In the genomic region with DNA sequence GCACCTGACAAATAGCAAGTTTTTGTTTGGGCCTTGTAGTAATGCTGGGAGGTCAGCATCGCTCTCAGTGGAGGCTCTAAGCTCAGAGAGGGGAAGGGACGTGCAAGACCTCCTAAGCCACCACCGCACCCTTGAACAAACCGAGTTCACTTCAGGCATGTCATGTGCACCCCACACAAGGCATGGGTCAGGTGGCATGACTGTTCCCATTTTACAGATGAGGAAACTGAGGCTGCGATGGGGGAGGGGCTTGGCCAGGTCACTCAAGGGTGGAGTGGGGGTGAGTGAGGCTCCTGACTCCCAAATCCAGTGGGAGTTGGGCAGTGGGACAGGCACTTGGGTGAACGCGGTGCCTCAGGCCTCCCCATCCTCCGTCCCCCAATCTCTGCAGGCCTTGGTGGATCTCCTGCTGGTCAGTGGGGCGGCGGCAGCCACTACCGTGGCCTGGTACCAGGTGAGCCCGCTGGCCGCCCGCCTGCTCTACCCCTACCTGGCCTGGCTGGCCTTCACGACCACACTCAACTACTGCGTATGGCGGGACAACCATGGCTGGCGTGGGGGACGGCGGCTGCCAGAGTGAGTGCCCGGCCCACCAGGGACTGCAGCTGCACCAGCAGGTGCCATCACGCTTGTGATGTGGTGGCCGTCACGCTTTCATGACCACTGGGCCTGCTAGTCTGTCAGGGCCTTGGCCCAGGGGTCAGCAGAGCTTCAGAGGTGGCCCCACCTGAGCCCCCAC, we compare ENCODE assay signal across 14 cellular contexts. TPM values are rescaled to one million over a fixed set of nuclear protein-coding genes. Genes with fewer than 3 reads are reported as not detected.
DNase-seq lines count a peak whose midpoint lies in the region; ATAC-seq, FAIRE-seq and TF ChIP-seq lines count a peak whose summit lies in the region.
"Had no signal": no experiment of that assay in that cellular context is flagged by ENCODE, and none has a peak within 500 bp of the region (broad histone marks: within the 10 kb centered on the region; RNA-seq: fewer than 3 reads in every experiment).

No MANE protein-coding gene starts in this region.

- TF ChIP-seq CTCF in HepG2 (CRISPR knock-in tag; IDR thresholded peaks at IDR 0.05), result no peak
- no peak for TF ChIP-seq CTCF in right lobe of liver (IDR thresholded peaks at IDR 0.05)
- no peak for TF ChIP-seq CTCF in endothelial cell of umbilical vein (IDR thresholded peaks at IDR 0.05; ENCODE audit: extremely low read depth in 1 of 2, insufficient read depth in 1 of 2, low read depth in 1 of 2, low read length in 2 of 2)
- no peak for TF ChIP-seq CTCF in osteoblast (IDR thresholded peaks at IDR 0.05; ENCODE audit: extremely low read depth, low read depth, low read length)

- peaks cover 23% of the 10 kb centered on the region for H3K4me1 ChIP-seq in HepG2 (ENCODE audit: insufficient read depth, low read length)
- no peaks in the 10 kb centered on the region for H3K4me1 ChIP-seq in right lobe of liver
- H3K4me1 ChIP-seq in endothelial cell of umbilical vein (ENCODE audit: control insufficient read depth, extremely low read depth, insufficient read depth, low read length), result no peaks in the 10 kb centered on the region
- H3K4me1 ChIP-seq in osteoblast (ENCODE audit: insufficient read depth, low read length), result no peaks in the 10 kb centered on the region

- no TSS peak for BruUV-seq in HepG2 (replicated peaks; lab: Mats Ljungman, UMichigan)
- TSS peak; percentile 51 for BruUV-seq in endothelial cell of umbilical vein (replicated peaks; lab: Mats Ljungman, UMichigan)

- in situ Hi-C loops in HepG2 (cut with HindIII; ENCODE audit: extremely low pct_ligation_motif_present, low pct_unique_long_range_greater_than_20kb), result no loop called here

- no peak overlapping the region for H2AFZ ChIP-seq in HepG2 (ENCODE audit: low read length)
- no peak overlapping the region for H2AFZ ChIP-seq in endothelial cell of umbilical vein (ENCODE audit: low read depth, low read length)
- H2AFZ ChIP-seq in osteoblast (ENCODE audit: low read length), result no peak overlapping the region
- H2AFZ ChIP-seq: GM23338 had no signal

- H4K20me1 ChIP-seq in HepG2 (ENCODE audit: insufficient read depth, low read length) (no peaks in the 10 kb centered on the region), endothelial cell of umbilical vein (replicated peaks; ENCODE audit: control insufficient read depth, extremely low read depth, insufficient read depth, low read length) (no peaks in the 10 kb centered on the region), osteoblast (ENCODE audit: insufficient read depth, low read length) (peaks cover 33% of the 10 kb centered on the region)

- H3K79me2 ChIP-seq in HepG2 (ENCODE audit: insufficient read depth, low read length) (no peaks in the 10 kb centered on the region), endothelial cell of umbilical vein (ENCODE audit: control insufficient read depth, insufficient read depth, low read length) (peaks cover 9% of the 10 kb centered on the region), osteoblast (ENCODE audit: insufficient read depth, low read length) (peaks cover 31% of the 10 kb centered on the region)

- TF ChIP-seq POLR2A in HepG2 (IDR thresholded peaks at IDR 0.05; ENCODE audit: insufficient read depth in 1 of 2, low read depth in 2 of 2, low read length in 2 of 2), result no peak
- no peak for TF ChIP-seq POLR2A in right lobe of liver (IDR thresholded peaks at IDR 0.05)
- TF ChIP-seq POLR2A in endothelial cell of umbilical vein (IDR thresholded peaks at IDR 0.05; ENCODE audit: low read depth, low read length), result no peak

- no peak for TF ChIP-seq RAD21 in HepG2 (CRISPR knock-in tag; IDR thresholded peaks at IDR 0.05)

- TF ChIP-seq EP300 in HepG2 (IDR thresholded peaks at IDR 0.05; ENCODE audit: low read depth in 2 of 2, low read length in 2 of 2), result no peak
- TF ChIP-seq EP300 in HepG2 (CRISPR knock-in tag; IDR thresholded peaks at IDR 0.05; ENCODE audit: borderline replicate concordance), result no peak

- no peak for ATAC-seq in HepG2
- no peak for ATAC-seq in right lobe of liver
- ATAC-seq: GM23338 had no signal

- H3K36me3 ChIP-seq in HepG2 (replicated peaks in 1 of 2; ENCODE audit: control insufficient read depth in 1 of 2, insufficient read depth in 2 of 2, low read length in 2 of 2) (no peaks in the 10 kb centered on the region; a peak in 1 of 5 replicates), right lobe of liver (no peaks in the 10 kb centered on the region), endothelial cell of umbilical vein (ENCODE audit: control insufficient read depth in 2 of 2, extremely low read depth in 1 of 2, insufficient read depth in 2 of 2, low read length in 2 of 2) (peaks cover 0 to 10% of the 10 kb centered on the region in 2 experiments), osteoblast (ENCODE audit: insufficient read depth, low read length) (peaks cover 19% of the 10 kb centered on the region)

- H3K9me3 ChIP-seq in HepG2 (ENCODE audit: low read length) (no peaks in the 10 kb centered on the region), right lobe of liver (no peaks in the 10 kb centered on the region), endothelial cell of umbilical vein (replicated peaks; ENCODE audit: control insufficient read depth, insufficient read depth, low read length) (no peaks in the 10 kb centered on the region), osteoblast (ENCODE audit: low read depth, low read length) (no peaks in the 10 kb centered on the region)

- intact Hi-C loops in HepG2 (cut with micrococcal nuclease; ENCODE audit: unreplicated experiment) (no loop called here), right lobe of liver (cut with DNase I) (no loop called here), endothelial cell of umbilical vein (cut with micrococcal nuclease) (no loop called here)

- no peak overlapping the region for H3K4me3 ChIP-seq in HepG2 (replicated peaks in 1 of 3; ENCODE audit: insufficient read depth in 1 of 3, low read depth in 2 of 3, low read length in 3 of 3)
- no peak overlapping the region for H3K4me3 ChIP-seq in right lobe of liver
- H3K4me3 ChIP-seq in endothelial cell of umbilical vein (replicated peaks in 1 of 3; ENCODE audit: insufficient read depth in 1 of 3, low read depth in 1 of 3, low read length in 3 of 3), result no peak overlapping the region
- no peak overlapping the region for H3K4me3 ChIP-seq in osteoblast (ENCODE audit: insufficient read depth, low read length)
- H3K4me3 ChIP-seq: GM12878, GM23338 had no signal

- CTCF ChIA-PET in HepG2 (lab: Yijun Ruan, JAX; ENCODE audit: low intra/inter-chr PET ratio, low total read pairs), result no interaction called here
- CTCF ChIA-PET in endothelial cell of umbilical vein (lab: Charles Lee), result interaction anchor here (0.9 kb wide), 1 partner anchor 66 kb away, joined by 3 read pairs; no protein-coding TSS in a partner anchor

- FAIRE-seq in HepG2 (lab: Jason Lieb, UNC), result no peak
- FAIRE-seq in endothelial cell of umbilical vein (lab: Jason Lieb, UNC), result no peak
- FAIRE-seq: GM12878, GM18507 had no signal

- H3K9ac ChIP-seq in HepG2 (ENCODE audit: insufficient read depth, low read depth, low read length) (no peak overlapping the region), endothelial cell of umbilical vein (replicated peaks; ENCODE audit: extremely low read depth, insufficient read depth, low read length) (no peak overlapping the region)

- H3K9me1 ChIP-seq in endothelial cell of umbilical vein (replicated peaks; ENCODE audit: control insufficient read depth, extremely low read depth, insufficient read depth, low read length), result no peaks in the 10 kb centered on the region

- POLR2A ChIA-PET in HepG2 (lab: Yijun Ruan, JAX) (no interaction called here), endothelial cell of umbilical vein (lab: Charles Lee) (no interaction called here)

- dilution Hi-C loops in endothelial cell of umbilical vein (cut with MboI; ENCODE audit: extremely low pct_ligation_motif_present, low sequenced_read_pairs), result no loop called here

- WGBS in HepG2 (ENCODE audit: low lambda C conversion rate), result 42% methylated on average over 5 of the region's 24 CpGs
- 100% methylated on average over 2 of the region's 24 CpGs for WGBS in right lobe of liver (ENCODE audit: insufficient coverage, low coverage, low lambda C conversion rate, missing lambda C conversion rate)

- H3K4me2 ChIP-seq in HepG2 (ENCODE audit: low read depth, low read length), result no peak overlapping the region
- H3K4me2 ChIP-seq in endothelial cell of umbilical vein (ENCODE audit: insufficient read depth, low read length), result no peak overlapping the region
- H3K4me2 ChIP-seq in osteoblast (ENCODE audit: insufficient read depth, low read length), result no peak overlapping the region
- H3K4me2 ChIP-seq: GM23338 had no signal

- DNase-seq in HepG2 (ENCODE audit: low spot score) (no peak), right lobe of liver (no peak), endothelial cell of umbilical vein (ENCODE audit: low read depth, low spot score) (no peak), osteoblast (ENCODE audit: insufficient read length, low spot score, missing footprints) (peak; percentile 74), T1000 (lab: John Stamatoyannopoulos, UW) (no peak), NOMO-1 treated with DMSO at 0.1 percent for 48 hours (lab: John Stamatoyannopoulos, UW; ENCODE audit: unreplicated experiment) (no peak), LoVo (ENCODE audit: low spot score) (no peak)
- DNase-seq: CD4-positive, CD25-positive, alpha-beta regulatory T cell; DMS 273 treated with DMSO at 0.1 percent for 48 hours; H7 had no signal

- H3K27ac ChIP-seq in HepG2 (ENCODE audit: extremely low read length, insufficient read depth, low read length) (no peak overlapping the region), right lobe of liver (no peak overlapping the region), endothelial cell of umbilical vein (ENCODE audit: insufficient read depth, low read depth, low read length) (no peak overlapping the region), osteoblast (ENCODE audit: low read depth, low read length) (no peak overlapping the region)
- H3K27ac ChIP-seq: 22Rv1 had no signal

- H3K27me3 ChIP-seq in HepG2 (ENCODE audit: control insufficient read depth in 1 of 2, insufficient read depth in 2 of 2, low read length in 2 of 2) (peaks cover 8 to 13% of the 10 kb centered on the region in 2 experiments; a peak in 4 of 5 replicates), right lobe of liver (no peaks in the 10 kb centered on the region), endothelial cell of umbilical vein (ENCODE audit: control insufficient read depth in 2 of 2, insufficient read depth in 2 of 2, low read length in 2 of 2) (no peaks in the 10 kb centered on the region), osteoblast (ENCODE audit: insufficient read depth, low read length) (no peaks in the 10 kb centered on the region)

RNA-seq across cellular contexts. Expression of gene TSPO, which starts 11.2 kb away (rescaled TPM):
- total RNA-seq in HepG2 (2016; rRNA removed; fragmentation: Illumina TruSeq; extraction: Trizol) (0.32 and 0.46 TPM in 2 replicates), right lobe of liver (100 to 1,000 TPM in 2 of 6 experiments, 10 to 100 TPM in 4; 18.1 to 198 (median 31.9) TPM), endothelial cell of umbilical vein (328 and 346 TPM in 2 replicates), osteoblast (274 and 297 TPM in 2 replicates)
- total RNA-seq in HepG2 (2016; cell fraction: cytosol; rRNA removed; fragmentation: Illumina TruSeq; extraction: Trizol; ENCODE audit: low read depth), result 0.44 TPM in 1 of 2 replicates, not detected in the other
- total RNA-seq in HepG2 (2016; cell fraction: insoluble cytoplasmic fraction; rRNA removed; fragmentation: Illumina TruSeq; extraction: Trizol), result 0.54 and 0.67 TPM in 2 replicates
- 0.37 and 0.52 TPM in 2 replicates for total RNA-seq in HepG2 (2016; cell fraction: membrane; rRNA removed; fragmentation: Illumina TruSeq; extraction: Trizol)
- total RNA-seq in HepG2 (2016; cell fraction: nucleus; rRNA removed; fragmentation: Illumina TruSeq; extraction: Trizol), result not detected in 2 replicates
- polyA plus RNA-seq in HepG2 (2011; rRNA removed) (1.4 and 2.2 TPM in 2 replicates), endothelial cell of umbilical vein (720 and 1,228 TPM in 2 replicates)
- 1.2 and 2.8 TPM in 2 replicates for polyA plus RNA-seq in HepG2 (2011; cell fraction: cytosol; rRNA removed)
- 1.6 and 2.3 TPM in 2 replicates for polyA plus RNA-seq in HepG2 (2011; cell fraction: nucleus; rRNA removed)
- 0.40 and 1.0 TPM in 2 replicates for polyA plus RNA-seq in HepG2 (2012)
- 0.12 and 0.24 TPM in 2 replicates for polyA plus RNA-seq in HepG2 (2016; cell fraction: cytosol; fragmentation: Illumina TruSeq; extraction: Trizol; ENCODE audit: low read depth)
- polyA plus RNA-seq in HepG2 (2016; cell fraction: insoluble cytoplasmic fraction; fragmentation: Illumina TruSeq; extraction: Trizol; ENCODE audit: low read depth), result 0.40 TPM in 1 of 2 replicates, not detected in the other
- 0.30 TPM in 1 of 2 replicates, not detected in the other for polyA plus RNA-seq in HepG2 (2016; cell fraction: membrane; fragmentation: Illumina TruSeq; extraction: Trizol; ENCODE audit: low read depth)
- 0.59 TPM in 1 of 2 replicates, not detected in the other for polyA plus RNA-seq in HepG2 (2016; cell fraction: nucleus; fragmentation: Illumina TruSeq; extraction: Trizol; ENCODE audit: insufficient read depth, low read depth)
- polyA minus RNA-seq in HepG2 (2011; rRNA and poly(A)+ RNA removed; ENCODE audit: low replicate concordance), result 1.5 and 40.6 TPM in 2 replicates
- polyA minus RNA-seq in HepG2 (2011; cell fraction: cytosol; rRNA and poly(A)+ RNA removed), result 1.5 and 3.2 TPM in 2 replicates
- polyA minus RNA-seq in HepG2 (2011; cell fraction: nucleus; rRNA and poly(A)+ RNA removed), result not detected in 2 replicates
- 330 and 448 TPM in 2 replicates for polyA plus RNA-seq in endothelial cell of umbilical vein (2011; cell fraction: cytosol; rRNA removed)
- 114 and 133 TPM in 2 replicates for polyA plus RNA-seq in endothelial cell of umbilical vein (2011; cell fraction: nucleus; rRNA removed)
- polyA plus RNA-seq in endothelial cell of umbilical vein (2012), result 151 and 361 TPM in 2 replicates
- 76.8 and 89.2 TPM in 2 replicates for polyA minus RNA-seq in endothelial cell of umbilical vein
- 71.9 TPM for polyA minus RNA-seq in endothelial cell of umbilical vein (2011; cell fraction: cytosol; rRNA and poly(A)+ RNA removed)
- polyA minus RNA-seq in endothelial cell of umbilical vein (2011; cell fraction: nucleus; rRNA and poly(A)+ RNA removed), result 19.2 and 32.9 TPM in 2 replicates

RNA-seq across cellular contexts. Expression of gene MCAT, which starts 19.4 kb away (rescaled TPM):
- total RNA-seq in HepG2 (2016; rRNA removed; fragmentation: Illumina TruSeq; extraction: Trizol) (16.7 and 19.3 TPM in 2 replicates), right lobe of liver (10 to 100 TPM in 4 of 6 experiments, 1 to 10 TPM in 2; 8.8 to 22.3 (median 11.4) TPM), endothelial cell of umbilical vein (16.9 and 17.8 TPM in 2 replicates), osteoblast (12.7 and 21.4 TPM in 2 replicates)
- total RNA-seq in HepG2 (2016; cell fraction: cytosol; rRNA removed; fragmentation: Illumina TruSeq; extraction: Trizol; ENCODE audit: low read depth), result 3.6 and 4.4 TPM in 2 replicates
- 16.4 and 19.9 TPM in 2 replicates for total RNA-seq in HepG2 (2016; cell fraction: insoluble cytoplasmic fraction; rRNA removed; fragmentation: Illumina TruSeq; extraction: Trizol)
- 7.9 and 8.0 TPM in 2 replicates for total RNA-seq in HepG2 (2016; cell fraction: membrane; rRNA removed; fragmentation: Illumina TruSeq; extraction: Trizol)
- total RNA-seq in HepG2 (2016; cell fraction: nucleus; rRNA removed; fragmentation: Illumina TruSeq; extraction: Trizol), result 8.9 and 13.0 TPM in 2 replicates
- polyA plus RNA-seq in HepG2 (2011; rRNA removed) (9.3 and 10.4 TPM in 2 replicates), endothelial cell of umbilical vein (23.2 and 26.9 TPM in 2 replicates)
- polyA plus RNA-seq in HepG2 (2011; cell fraction: cytosol; rRNA removed), result 10.7 and 14.6 TPM in 2 replicates
- polyA plus RNA-seq in HepG2 (2011; cell fraction: nucleus; rRNA removed), result 7.9 and 9.4 TPM in 2 replicates
- polyA plus RNA-seq in HepG2 (2012), result 7.5 and 8.7 TPM in 2 replicates
- 4.7 and 4.9 TPM in 2 replicates for polyA plus RNA-seq in HepG2 (2016; cell fraction: cytosol; fragmentation: Illumina TruSeq; extraction: Trizol; ENCODE audit: low read depth)
- 22.9 and 23.3 TPM in 2 replicates for polyA plus RNA-seq in HepG2 (2016; cell fraction: insoluble cytoplasmic fraction; fragmentation: Illumina TruSeq; extraction: Trizol; ENCODE audit: low read depth)
- polyA plus RNA-seq in HepG2 (2016; cell fraction: membrane; fragmentation: Illumina TruSeq; extraction: Trizol; ENCODE audit: low read depth), result 7.9 and 8.8 TPM in 2 replicates
- polyA plus RNA-seq in HepG2 (2016; cell fraction: nucleus; fragmentation: Illumina TruSeq; extraction: Trizol; ENCODE audit: insufficient read depth, low read depth), result 12.4 and 12.5 TPM in 2 replicates
- 19.9 and 20.2 TPM in 2 replicates for polyA minus RNA-seq in HepG2 (2011; rRNA and poly(A)+ RNA removed; ENCODE audit: low replicate concordance)
- polyA minus RNA-seq in HepG2 (2011; cell fraction: cytosol; rRNA and poly(A)+ RNA removed), result 5.2 and 6.1 TPM in 2 replicates
- 8.6 and 9.2 TPM in 2 replicates for polyA minus RNA-seq in HepG2 (2011; cell fraction: nucleus; rRNA and poly(A)+ RNA removed)
- polyA plus RNA-seq in endothelial cell of umbilical vein (2011; cell fraction: cytosol; rRNA removed), result 20.4 and 23.3 TPM in 2 replicates
- 12.8 and 13.3 TPM in 2 replicates for polyA plus RNA-seq in endothelial cell of umbilical vein (2011; cell fraction: nucleus; rRNA removed)
- 11.5 and 11.9 TPM in 2 replicates for polyA plus RNA-seq in endothelial cell of umbilical vein (2012)
- polyA minus RNA-seq in endothelial cell of umbilical vein, result 10.4 and 17.9 TPM in 2 replicates
- polyA minus RNA-seq in endothelial cell of umbilical vein (2011; cell fraction: cytosol; rRNA and poly(A)+ RNA removed), result 13.8 TPM
- 7.7 and 9.5 TPM in 2 replicates for polyA minus RNA-seq in endothelial cell of umbilical vein (2011; cell fraction: nucleus; rRNA and poly(A)+ RNA removed)

RNA-seq across cellular contexts. Expression of gene TTLL12, which starts 24.4 kb away (rescaled TPM):
- total RNA-seq in HepG2 (2016; rRNA removed; fragmentation: Illumina TruSeq; extraction: Trizol), result 34.1 and 38.1 TPM in 2 replicates
- 6.3 and 6.6 TPM in 2 replicates for total RNA-seq in HepG2 (2016; cell fraction: cytosol; rRNA removed; fragmentation: Illumina TruSeq; extraction: Trizol; ENCODE audit: low read depth)
- total RNA-seq in HepG2 (2016; cell fraction: insoluble cytoplasmic fraction; rRNA removed; fragmentation: Illumina TruSeq; extraction: Trizol), result 28.8 and 39.8 TPM in 2 replicates
- total RNA-seq in HepG2 (2016; cell fraction: membrane; rRNA removed; fragmentation: Illumina TruSeq; extraction: Trizol), result 16.2 and 19.8 TPM in 2 replicates
- 17.4 and 21.4 TPM in 2 replicates for total RNA-seq in HepG2 (2016; cell fraction: nucleus; rRNA removed; fragmentation: Illumina TruSeq; extraction: Trizol)
- 11.9 and 16.9 TPM in 2 replicates for polyA plus RNA-seq in HepG2 (2011; rRNA removed)
- 9.1 and 12.7 TPM in 2 replicates for polyA plus RNA-seq in HepG2 (2011; cell fraction: cytosol; rRNA removed)
- polyA plus RNA-seq in HepG2 (2011; cell fraction: nucleus; rRNA removed), result 19.9 and 21.7 TPM in 2 replicates
- polyA plus RNA-seq in HepG2 (2012), result 16.6 and 24.0 TPM in 2 replicates
- 3.3 and 3.4 TPM in 2 replicates for polyA plus RNA-seq in HepG2 (2016; cell fraction: cytosol; fragmentation: Illumina TruSeq; extraction: Trizol; ENCODE audit: low read depth)
- polyA plus RNA-seq in HepG2 (2016; cell fraction: insoluble cytoplasmic fraction; fragmentation: Illumina TruSeq; extraction: Trizol; ENCODE audit: low read depth), result 31.2 and 38.2 TPM in 2 replicates
- polyA plus RNA-seq in HepG2 (2016; cell fraction: membrane; fragmentation: Illumina TruSeq; extraction: Trizol; ENCODE audit: low read depth), result 9.6 and 9.7 TPM in 2 replicates
- polyA plus RNA-seq in HepG2 (2016; cell fraction: nucleus; fragmentation: Illumina TruSeq; extraction: Trizol; ENCODE audit: insufficient read depth, low read depth), result 32.8 and 35.2 TPM in 2 replicates
- 43.9 and 71.0 TPM in 2 replicates for polyA minus RNA-seq in HepG2 (2011; rRNA and poly(A)+ RNA removed; ENCODE audit: low replicate concordance)
- 11.3 and 11.7 TPM in 2 replicates for polyA minus RNA-seq in HepG2 (2011; cell fraction: cytosol; rRNA and poly(A)+ RNA removed)
- polyA minus RNA-seq in HepG2 (2011; cell fraction: nucleus; rRNA and poly(A)+ RNA removed), result 6.5 and 7.7 TPM in 2 replicates
- total RNA-seq in right lobe of liver, result 10 to 100 TPM; 18.6 to 43.5 (median 24.4) TPM
- 32.9 and 36.5 TPM in 2 replicates for total RNA-seq in endothelial cell of umbilical vein
- 26.2 and 30.1 TPM in 2 replicates for polyA plus RNA-seq in endothelial cell of umbilical vein
- 13.7 and 14.3 TPM in 2 replicates for polyA plus RNA-seq in endothelial cell of umbilical vein (2011; cell fraction: cytosol; rRNA removed)
- 14.1 and 15.3 TPM in 2 replicates for polyA plus RNA-seq in endothelial cell of umbilical vein (2011; cell fraction: nucleus; rRNA removed)
- 29.6 and 34.1 TPM in 2 replicates for polyA plus RNA-seq in endothelial cell of umbilical vein (2012)
- 13.0 and 14.5 TPM in 2 replicates for polyA minus RNA-seq in endothelial cell of umbilical vein
- 32.1 TPM for polyA minus RNA-seq in endothelial cell of umbilical vein (2011; cell fraction: cytosol; rRNA and poly(A)+ RNA removed)
- polyA minus RNA-seq in endothelial cell of umbilical vein (2011; cell fraction: nucleus; rRNA and poly(A)+ RNA removed), result 7.3 and 7.8 TPM in 2 replicates
- total RNA-seq in osteoblast, result 29.0 and 29.2 TPM in 2 replicates

RNA-seq across cellular contexts. Expression of gene BIK, which starts 52.0 kb away (rescaled TPM):
- total RNA-seq in HepG2 (2016; rRNA removed; fragmentation: Illumina TruSeq; extraction: Trizol) (0.66 and 0.80 TPM in 2 replicates), right lobe of liver (under 1 TPM in 5 of 6 experiments, not detected in 1; 0.22 to 0.42 (median 0.31) TPM), endothelial cell of umbilical vein (0.49 TPM in 1 of 2 replicates, not detected in the other), osteoblast (not detected in 2 replicates)
- 0.30 and 0.71 TPM in 2 replicates for total RNA-seq in HepG2 (2016; cell fraction: cytosol; rRNA removed; fragmentation: Illumina TruSeq; extraction: Trizol; ENCODE audit: low read depth)
- total RNA-seq in HepG2 (2016; cell fraction: insoluble cytoplasmic fraction; rRNA removed; fragmentation: Illumina TruSeq; extraction: Trizol), result 0.88 and 1.2 TPM in 2 replicates
- total RNA-seq in HepG2 (2016; cell fraction: membrane; rRNA removed; fragmentation: Illumina TruSeq; extraction: Trizol), result 0.31 and 0.72 TPM in 2 replicates
- 0.71 TPM in 1 of 2 replicates, not detected in the other for total RNA-seq in HepG2 (2016; cell fraction: nucleus; rRNA removed; fragmentation: Illumina TruSeq; extraction: Trizol)
- polyA plus RNA-seq in HepG2 (2011; rRNA removed) (0.27 and 0.54 TPM in 2 replicates), endothelial cell of umbilical vein (0.57 and 0.95 TPM in 2 replicates)
- polyA plus RNA-seq in HepG2 (2011; cell fraction: cytosol; rRNA removed), result 0.69 and 0.76 TPM in 2 replicates
- polyA plus RNA-seq in HepG2 (2011; cell fraction: nucleus; rRNA removed), result 0.90 and 1.2 TPM in 2 replicates
- 0.17 and 0.71 TPM in 2 replicates for polyA plus RNA-seq in HepG2 (2012)
- 0.15 and 0.28 TPM in 2 replicates for polyA plus RNA-seq in HepG2 (2016; cell fraction: cytosol; fragmentation: Illumina TruSeq; extraction: Trizol; ENCODE audit: low read depth)
- 0.54 and 0.69 TPM in 2 replicates for polyA plus RNA-seq in HepG2 (2016; cell fraction: insoluble cytoplasmic fraction; fragmentation: Illumina TruSeq; extraction: Trizol; ENCODE audit: low read depth)
- 0.19 TPM in 1 of 2 replicates, not detected in the other for polyA plus RNA-seq in HepG2 (2016; cell fraction: membrane; fragmentation: Illumina TruSeq; extraction: Trizol; ENCODE audit: low read depth)
- polyA plus RNA-seq in HepG2 (2016; cell fraction: nucleus; fragmentation: Illumina TruSeq; extraction: Trizol; ENCODE audit: insufficient read depth, low read depth), result 0.53 and 1.3 TPM in 2 replicates
- 0.58 and 0.82 TPM in 2 replicates for polyA minus RNA-seq in HepG2 (2011; rRNA and poly(A)+ RNA removed; ENCODE audit: low replicate concordance)
- not detected in 2 replicates for polyA minus RNA-seq in HepG2 (2011; cell fraction: cytosol; rRNA and poly(A)+ RNA removed)
- 0.62 TPM in 1 of 2 replicates, not detected in the other for polyA minus RNA-seq in HepG2 (2011; cell fraction: nucleus; rRNA and poly(A)+ RNA removed)
- 0.19 and 0.55 TPM in 2 replicates for polyA plus RNA-seq in endothelial cell of umbilical vein (2011; cell fraction: cytosol; rRNA removed)
- polyA plus RNA-seq in endothelial cell of umbilical vein (2011; cell fraction: nucleus; rRNA removed), result 0.17 and 0.21 TPM in 2 replicates
- 0.23 and 0.44 TPM in 2 replicates for polyA plus RNA-seq in endothelial cell of umbilical vein (2012)
- polyA minus RNA-seq in endothelial cell of umbilical vein, result not detected in 2 replicates
- 2.5 TPM for polyA minus RNA-seq in endothelial cell of umbilical vein (2011; cell fraction: cytosol; rRNA and poly(A)+ RNA removed)
- not detected in 2 replicates for polyA minus RNA-seq in endothelial cell of umbilical vein (2011; cell fraction: nucleus; rRNA and poly(A)+ RNA removed)

Comparison
In these comparisons a context has a peak if more than half of its experiments do, and no peak if none do; other contexts are left out.
1. RNA of gene TSPO, which starts 11.2 kb away (total RNA-seq): 328 to 346 TPM in endothelial cell of umbilical vein, 274 to 297 TPM in osteoblast and 18.1 to 198 TPM in right lobe of liver; 0.32 to 0.67 TPM in HepG2; every median in the first group is over 10 times any median in the second.